13 cellular contexts compared by ENCODE assay signal in genomic region chr10:111996103-111996502, GRCh38.
DNase-seq lines count a peak whose midpoint lies in the region; ATAC-seq, FAIRE-seq and TF ChIP-seq lines count a peak whose summit lies in the region.
"Had no signal": no experiment of that assay in that cellular context is flagged by ENCODE, and none has a peak within 500 bp of the region (broad histone marks: within the 10 kb centered on the region; RNA-seq: fewer than 3 reads in every experiment).

No MANE protein-coding gene starts in this region.

- no peak for DNase-seq in stimulated activated CD4-positive, alpha-beta T cell treated with anti-CD3 and anti-CD28 coated beads, Interleukin-4, amount 100 ng/mL, for 1 hour
- DNase-seq in pancreas (no peak), ecto neural progenitor cell (ENCODE audit: low spot score) (no peak), T-helper 1 cell (no peak)
- DNase-seq: erythroblast, MM.1S, NCI-H446, SHP77 treated with DMSO at 0.1 percent for 48 hours had no signal

- intact Hi-C loops in pancreas (cut with DNase I) = no loop called here

- no peaks in the 10 kb centered on the region for H3K36me3 ChIP-seq in pancreas
- H3K36me3 ChIP-seq: breast epithelium had no signal

- no peaks in the 10 kb centered on the region for H3K27me3 ChIP-seq in pancreas
- H3K27me3 ChIP-seq: breast epithelium had no signal

- H3K4me3 ChIP-seq in pancreas = no peak overlapping the region
- H3K4me3 ChIP-seq: breast epithelium had no signal

- WGBS in pancreas, 2 donors = 50 to 53% methylated on average over 2 of the region's 2 CpGs

- TF ChIP-seq CTCF in pancreas (IDR thresholded peaks at IDR 0.05) = no peak

- no peaks in the 10 kb centered on the region for H3K4me1 ChIP-seq in pancreas
- H3K4me1 ChIP-seq: breast epithelium had no signal

- FAIRE-seq in pancreas (lab: Jason Lieb, UNC) = no peak

- no peaks in the 10 kb centered on the region for H3K9me3 ChIP-seq in pancreas
- H3K9me3 ChIP-seq: breast epithelium had no signal

- peak; percentile 94 for ATAC-seq in GM18498 (IDR thresholded peaks at IDR 0.05; ENCODE audit: unreplicated experiment)
- ATAC-seq in GM19452 (IDR thresholded peaks at IDR 0.05; ENCODE audit: unreplicated experiment) = peak; percentile 92
- peak; percentile 97 for ATAC-seq in HG02840 (IDR thresholded peaks at IDR 0.05; ENCODE audit: low FRiP score, unreplicated experiment)
- peak; percentile 88 for ATAC-seq in HG03457 (IDR thresholded peaks at IDR 0.05; ENCODE audit: unreplicated experiment)
- no peak for ATAC-seq in pancreas

- no peak overlapping the region for H3K27ac ChIP-seq in pancreas
- H3K27ac ChIP-seq: breast epithelium had no signal

Comparison
In these comparisons a context has a peak if more than half of its experiments do, and no peak if none do; other contexts are left out.
1. ATAC-seq: peak in GM18498 (single experiment), GM19452 (single experiment), HG02840 (single experiment) and HG03457 (single experiment); none in pancreas (0 of 4).